ENCODE assay signal across 1 cellular context in the genomic region with DNA sequence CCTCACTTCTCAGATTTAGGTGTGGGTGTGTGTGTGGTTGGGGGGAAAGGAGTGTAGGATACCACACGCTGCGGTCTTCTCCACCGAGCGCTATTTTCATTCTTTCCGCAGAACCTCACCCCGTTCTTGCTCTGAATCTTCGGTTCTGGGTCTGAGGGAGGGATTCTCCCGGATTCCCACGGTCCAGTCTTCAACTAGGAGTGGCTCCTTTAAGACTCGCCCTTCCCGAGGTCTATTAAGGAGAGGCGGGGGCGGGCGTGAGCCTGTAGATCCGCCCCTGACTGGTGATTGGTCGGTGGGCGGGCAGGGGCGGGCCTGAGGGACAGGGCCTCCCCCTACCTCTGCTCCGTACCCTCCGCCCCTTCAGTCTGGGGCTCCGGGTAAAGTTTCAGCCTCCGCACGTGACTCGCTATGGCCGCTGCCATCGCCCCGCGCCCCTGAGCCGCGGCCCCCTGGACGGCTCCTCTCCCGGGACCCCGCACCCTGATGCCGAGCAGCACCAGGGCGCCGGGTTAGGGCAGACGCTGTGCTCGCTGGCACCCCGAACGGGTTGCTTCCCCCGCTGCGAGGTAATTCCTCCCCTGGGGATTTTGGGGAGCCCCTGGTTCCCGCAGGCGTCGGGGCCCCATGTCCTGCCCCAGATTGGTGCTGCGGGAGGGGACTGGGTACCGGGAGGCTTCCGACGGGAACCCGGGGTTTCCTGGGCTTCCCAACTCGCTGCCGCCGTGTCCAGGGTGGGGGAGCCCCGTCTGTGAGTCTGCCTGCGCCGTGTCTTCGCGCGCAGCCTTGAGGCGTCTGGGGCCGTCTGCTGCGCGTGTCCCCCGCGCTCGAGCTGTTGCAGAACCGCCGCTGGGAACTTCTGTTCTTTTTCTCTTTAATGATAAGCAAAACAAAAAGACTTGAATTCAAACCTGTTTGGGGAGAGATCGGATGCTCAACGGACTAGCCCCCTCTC.
A peak's percentile ranks its signal among the peaks of the same experiment; 100 is the strongest.
TF ChIP-seq lines count a peak whose summit lies in the region.

No MANE protein-coding gene starts in this region.

TF ChIP-seq in GM12878, 131 proteins besides CTCF, POLR2A, EP300 and RAD21 (continues in another document):
- TF ChIP-seq TARDBP (IDR thresholded peaks at IDR 0.05; ENCODE audit: borderline replicate concordance) (0 out of 2 replicates have a peak, but pooled peaks have one; percentile 25), MTA2 (IDR thresholded peaks at IDR 0.05; ENCODE audit: low read depth) (0 out of 2 replicates have a peak, but pooled peaks have one; percentile 41), RCOR1 (conservative IDR thresholded peaks at IDR 0.05; ENCODE audit: low read depth, low read length) (no peak), KDM1A (IDR thresholded peaks at IDR 0.05; ENCODE audit: borderline replicate concordance) (no peak), BCL11A (IDR thresholded peaks at IDR 0.05; ENCODE audit: low read depth, low read length) (peak; percentile 44; the same call in 1 of the 2 replicates), BMI1 (IDR thresholded peaks at IDR 0.05; ENCODE audit: borderline replicate concordance) (no peak), KLF5 (IDR thresholded peaks at IDR 0.05; ENCODE audit: partially characterized antibody) (no peak), CHD2 (IDR thresholded peaks at IDR 0.05; ENCODE audit: borderline replicate concordance, low read depth, low read length) (peak; percentile 14; the same call in 1 of the 2 replicates), CBX3 (IDR thresholded peaks at IDR 0.05; ENCODE audit: borderline replicate concordance, low read depth) (no peak), BACH1 (IDR thresholded peaks at IDR 0.05; ENCODE audit: borderline replicate concordance) (peak; percentile 72; the same call in 1 of the 2 replicates), ZNF384 (IDR thresholded peaks at IDR 0.05; ENCODE audit: borderline replicate concordance, low read depth, low read length) (no peak), ASH2L (IDR thresholded peaks at IDR 0.05; ENCODE audit: borderline replicate concordance, low read depth) (no peak), RB1 (IDR thresholded peaks at IDR 0.05; ENCODE audit: borderline replicate concordance) (peak; percentile 72; the same call in 1 of the 2 replicates), MEF2A (IDR thresholded peaks at IDR 0.05; ENCODE audit: insufficient read depth, low read depth, low read length) (no peak), EGR1 (IDR thresholded peaks at IDR 0.05; ENCODE audit: borderline replicate concordance in 1 of 2, low read depth in 2 of 2, low read length in 2 of 2) (peak in 1 of 2 experiments; percentile 88; a peak in 2 of 3 replicates), CHD4 (IDR thresholded peaks at IDR 0.05) (no peak), CREB1 (IDR thresholded peaks at IDR 0.05; ENCODE audit: low read depth) (no peak), YBX1 (IDR thresholded peaks at IDR 0.05) (no peak), HSF1 (IDR thresholded peaks at IDR 0.05; ENCODE audit: low read depth, low read length) (no peak), SMC3 (IDR thresholded peaks at IDR 0.05; ENCODE audit: borderline replicate concordance, low read length) (no peak), SREBF1 (IDR thresholded peaks at IDR 0.05; ENCODE audit: low read length) (0 out of 2 replicates have a peak, but pooled peaks have one; percentile 6), CBFB (IDR thresholded peaks at IDR 0.05; ENCODE audit: low read depth) (peak; percentile 34; the same call in 1 of the 2 replicates), HDAC2 (IDR thresholded peaks at IDR 0.05) (no peak), FOXK2 (IDR thresholded peaks at IDR 0.05) (no peak), NFXL1 (IDR thresholded peaks at IDR 0.05; ENCODE audit: borderline replicate concordance) (no peak), HDGF (IDR thresholded peaks at IDR 0.05) (peak; percentile 56; the same call in 1 of the 2 replicates), RFX5 (IDR thresholded peaks at IDR 0.05; ENCODE audit: low read depth, low read length) (no peak), PAX5 (IDR thresholded peaks at IDR 0.05; ENCODE audit: borderline replicate concordance, low read depth, low read length) (peak; percentile 17; the same call in 1 of the 2 replicates), KAT2A (conservative IDR thresholded peaks at IDR 0.05; ENCODE audit: control insufficient read depth, low read depth, low read length) (no peak), JUND (IDR thresholded peaks at IDR 0.05; ENCODE audit: low read depth, low read length) (no peak), IKZF1 (conservative IDR thresholded peaks at IDR 0.05) (peak; percentile 94), TCF3 (IDR thresholded peaks at IDR 0.05; ENCODE audit: borderline replicate concordance, insufficient read depth, low read depth, low read length) (no peak), NBN (IDR thresholded peaks at IDR 0.05) (0 out of 2 replicates have a peak, but pooled peaks have one; percentile 49), TAF1 (IDR thresholded peaks at IDR 0.05; ENCODE audit: borderline replicate concordance, low read depth, low read length) (peak; percentile 71; the same call in 1 of the 2 replicates), CUX1 (IDR thresholded peaks at IDR 0.05; ENCODE audit: insufficient replicate concordance, low read depth, low read length) (no peak), ZBTB11 (CRISPR knock-in tag; IDR thresholded peaks at IDR 0.05) (no peak), NR2C2 (IDR thresholded peaks at IDR 0.05; ENCODE audit: borderline replicate concordance, control insufficient read depth, insufficient read length, low read depth) (no peak), POLR2AphosphoS2 (IDR thresholded peaks at IDR 0.05; ENCODE audit: low read depth, low read length) (0 out of 2 replicates have a peak, but pooled peaks have one; percentile 7), HDAC6 (IDR thresholded peaks at IDR 0.05; ENCODE audit: unreplicated experiment) (peak; percentile 21)
- TF ChIP-seq, protein P1, sequence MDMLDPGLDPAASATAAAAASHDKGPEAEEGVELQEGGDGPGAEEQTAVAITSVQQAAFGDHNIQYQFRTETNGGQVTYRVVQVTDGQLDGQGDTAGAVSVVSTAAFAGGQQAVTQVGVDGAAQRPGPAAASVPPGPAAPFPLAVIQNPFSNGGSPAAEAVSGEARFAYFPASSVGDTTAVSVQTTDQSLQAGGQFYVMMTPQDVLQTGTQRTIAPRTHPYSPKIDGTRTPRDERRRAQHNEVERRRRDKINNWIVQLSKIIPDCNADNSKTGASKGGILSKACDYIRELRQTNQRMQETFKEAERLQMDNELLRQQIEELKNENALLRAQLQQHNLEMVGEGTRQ (IDR thresholded peaks at IDR 0.05; ENCODE audit: borderline replicate concordance, low read depth, low read length): peak; percentile 71
- TF ChIP-seq, protein P2, sequence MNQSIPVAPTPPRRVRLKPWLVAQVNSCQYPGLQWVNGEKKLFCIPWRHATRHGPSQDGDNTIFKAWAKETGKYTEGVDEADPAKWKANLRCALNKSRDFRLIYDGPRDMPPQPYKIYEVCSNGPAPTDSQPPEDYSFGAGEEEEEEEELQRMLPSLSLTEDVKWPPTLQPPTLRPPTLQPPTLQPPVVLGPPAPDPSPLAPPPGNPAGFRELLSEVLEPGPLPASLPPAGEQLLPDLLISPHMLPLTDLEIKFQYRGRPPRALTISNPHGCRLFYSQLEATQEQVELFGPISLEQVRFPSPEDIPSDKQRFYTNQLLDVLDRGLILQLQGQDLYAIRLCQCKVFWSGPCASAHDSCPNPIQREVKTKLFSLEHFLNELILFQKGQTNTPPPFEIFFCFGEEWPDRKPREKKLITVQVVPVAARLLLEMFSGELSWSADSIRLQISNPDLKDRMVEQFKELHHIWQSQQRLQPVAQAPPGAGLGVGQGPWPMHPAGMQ (IDR thresholded peaks at IDR 0.05; ENCODE audit: borderline replicate concordance): no peak
- TF ChIP-seq, protein P3, sequence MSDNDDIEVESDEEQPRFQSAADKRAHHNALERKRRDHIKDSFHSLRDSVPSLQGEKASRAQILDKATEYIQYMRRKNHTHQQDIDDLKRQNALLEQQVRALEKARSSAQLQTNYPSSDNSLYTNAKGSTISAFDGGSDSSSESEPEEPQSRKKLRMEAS (IDR thresholded peaks at IDR 0.05; ENCODE audit: low read depth, low read length): peak; percentile 83
- TF ChIP-seq, protein P4, sequence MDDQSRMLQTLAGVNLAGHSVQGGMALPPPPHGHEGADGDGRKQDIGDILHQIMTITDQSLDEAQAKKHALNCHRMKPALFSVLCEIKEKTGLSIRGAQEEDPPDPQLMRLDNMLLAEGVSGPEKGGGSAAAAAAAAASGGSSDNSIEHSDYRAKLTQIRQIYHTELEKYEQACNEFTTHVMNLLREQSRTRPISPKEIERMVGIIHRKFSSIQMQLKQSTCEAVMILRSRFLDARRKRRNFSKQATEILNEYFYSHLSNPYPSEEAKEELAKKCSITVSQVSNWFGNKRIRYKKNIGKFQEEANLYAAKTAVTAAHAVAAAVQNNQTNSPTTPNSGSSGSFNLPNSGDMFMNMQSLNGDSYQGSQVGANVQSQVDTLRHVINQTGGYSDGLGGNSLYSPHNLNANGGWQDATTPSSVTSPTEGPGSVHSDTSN (IDR thresholded peaks at IDR 0.05; ENCODE audit: insufficient replicate concordance, low read depth, low read length): peak; percentile 63
- TF ChIP-seq, protein P5, sequence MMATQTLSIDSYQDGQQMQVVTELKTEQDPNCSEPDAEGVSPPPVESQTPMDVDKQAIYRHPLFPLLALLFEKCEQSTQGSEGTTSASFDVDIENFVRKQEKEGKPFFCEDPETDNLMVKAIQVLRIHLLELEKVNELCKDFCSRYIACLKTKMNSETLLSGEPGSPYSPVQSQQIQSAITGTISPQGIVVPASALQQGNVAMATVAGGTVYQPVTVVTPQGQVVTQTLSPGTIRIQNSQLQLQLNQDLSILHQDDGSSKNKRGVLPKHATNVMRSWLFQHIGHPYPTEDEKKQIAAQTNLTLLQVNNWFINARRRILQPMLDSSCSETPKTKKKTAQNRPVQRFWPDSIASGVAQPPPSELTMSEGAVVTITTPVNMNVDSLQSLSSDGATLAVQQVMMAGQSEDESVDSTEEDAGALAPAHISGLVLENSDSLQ (IDR thresholded peaks at IDR 0.05): peak; percentile 88
